ENCODE assay signal across 8 cellular contexts in the genomic region with DNA sequence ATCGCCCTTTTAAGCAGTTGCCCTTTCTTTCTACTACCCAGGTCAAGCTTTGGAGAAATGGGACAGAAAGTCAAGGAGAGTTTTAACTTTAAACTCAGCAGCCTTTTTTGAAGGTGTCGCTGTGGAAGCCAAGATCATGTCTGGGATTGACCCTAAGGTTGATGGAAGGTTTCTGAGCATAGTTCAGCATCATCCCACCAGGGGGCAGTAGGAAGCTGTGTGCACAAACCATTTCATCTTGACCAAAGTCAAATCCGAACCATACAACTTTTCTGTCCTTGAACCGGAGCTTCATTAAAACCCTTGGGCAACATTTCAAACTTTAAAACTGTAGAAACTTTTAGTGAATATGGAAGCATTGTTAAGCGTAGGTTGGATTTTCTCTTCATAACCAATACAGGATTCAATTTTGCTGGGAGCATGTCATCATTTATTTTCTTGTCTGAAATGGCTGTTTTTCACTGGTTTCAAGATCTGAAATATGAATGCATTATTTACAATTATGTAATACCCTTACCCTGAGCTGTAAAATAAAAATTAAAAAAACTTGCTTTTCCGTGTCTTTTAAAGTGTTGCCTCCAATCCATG.
DNase-seq lines count a peak whose midpoint lies in the region; ATAC-seq and TF ChIP-seq lines count a peak whose summit lies in the region.
"Had no signal": no experiment of that assay in that cellular context is flagged by ENCODE, and none has a peak within 500 bp of the region (broad histone marks: within the 10 kb centered on the region; RNA-seq: fewer than 3 reads in every experiment).

No MANE protein-coding gene starts in this region.

- no peaks in the 10 kb centered on the region for H3K9me3 Mint-ChIP-seq in activated CD4-positive, alpha-beta memory T cell treated with anti-CD3 and anti-CD28 coated beads, Interleukin-2, amount 10 ng/mL, durations not matched to agents 7 days and 5 days
- H3K9me3 Mint-ChIP-seq: stimulated activated naive B cell treated with anti-CD40 and anti-IgM and Interleukin-4, amounts not matched to agents 10 μg/mL and 1 μg/mL and 100 μg/mL, for 72 hours had no signal

- no peaks in the 10 kb centered on the region for H3K27me3 Mint-ChIP-seq in activated CD4-positive, alpha-beta memory T cell treated with anti-CD3 and anti-CD28 coated beads, Interleukin-2, amount 10 ng/mL, durations not matched to agents 7 days and 5 days
- H3K27me3 Mint-ChIP-seq: stimulated activated naive B cell treated with anti-CD40 and anti-IgM and Interleukin-4, amounts not matched to agents 10 μg/mL and 1 μg/mL and 100 μg/mL, for 72 hours had no signal

- intact Hi-C loops in Right ventricle myocardium superior (cut with DNase I): loop anchor here (5.0 kb wide), 3 partner anchors 203 to 523 kb away; no protein-coding TSS in a partner anchor
- intact Hi-C loops in sciatic nerve (cut with DNase I): loop anchor here (10.0 kb wide), 1 partner anchor 380 kb away; no protein-coding TSS in a partner anchor

- H3K4me3 Mint-ChIP-seq in activated CD4-positive, alpha-beta memory T cell treated with anti-CD3 and anti-CD28 coated beads, Interleukin-2, amount 10 ng/mL, durations not matched to agents 7 days and 5 days: no peak overlapping the region
- H3K4me3 Mint-ChIP-seq: stimulated activated naive B cell treated with anti-CD40 and anti-IgM and Interleukin-4, amounts not matched to agents 10 μg/mL and 1 μg/mL and 100 μg/mL, for 72 hours had no signal

- H3K36me3 Mint-ChIP-seq in activated CD4-positive, alpha-beta memory T cell treated with anti-CD3 and anti-CD28 coated beads, Interleukin-2, amount 10 ng/mL, durations not matched to agents 7 days and 5 days (ENCODE audit: low read depth): no peaks in the 10 kb centered on the region
- H3K36me3 Mint-ChIP-seq: stimulated activated naive B cell treated with anti-CD40 and anti-IgM and Interleukin-4, amounts not matched to agents 10 μg/mL and 1 μg/mL and 100 μg/mL, for 72 hours had no signal

- DNase-seq in ELF-1 (ENCODE audit: low read depth, low spot score): peak; percentile 71
- DNase-seq in activated CD4-positive, alpha-beta memory T cell treated with anti-CD3 and anti-CD28 coated beads, Interleukin-2, amount 10 ng/mL, durations not matched to agents 7 days and 5 days: peak; percentile 30
- DNase-seq in Right ventricle myocardium superior: peak; percentile 52
- DNase-seq in sciatic nerve (ENCODE audit: low spot score): peak; percentile 82
- no peak for DNase-seq in OCI-M2 (lab: John Stamatoyannopoulos, UW; ENCODE audit: unreplicated experiment)
- DNase-seq: stimulated activated naive B cell treated with anti-CD40 and anti-IgM and Interleukin-4, amounts not matched to agents 10 μg/mL and 1 μg/mL and 100 μg/mL, for 72 hours had no signal

- POLR2A ChIA-PET in activated CD4-positive, alpha-beta memory T cell treated with anti-CD3 and anti-CD28 coated beads, Interleukin-2, amount 10 ng/mL, durations not matched to agents 7 days and 5 days (lab: Charles Lee): no interaction called here

- CTCF ChIA-PET in activated CD4-positive, alpha-beta memory T cell treated with anti-CD3 and anti-CD28 coated beads, Interleukin-2, amount 10 ng/mL, durations not matched to agents 7 days and 5 days (lab: Charles Lee): interaction anchor here (0.9 to 1.5 kb wide), 6 partner anchors 11 to 563 kb away, joined by 3 to 6 read pairs (median 4); no protein-coding TSS in a partner anchor

- H3K27ac Mint-ChIP-seq in activated CD4-positive, alpha-beta memory T cell treated with anti-CD3 and anti-CD28 coated beads, Interleukin-2, amount 10 ng/mL, durations not matched to agents 7 days and 5 days: no peak overlapping the region
- H3K27ac Mint-ChIP-seq: stimulated activated naive B cell treated with anti-CD40 and anti-IgM and Interleukin-4, amounts not matched to agents 10 μg/mL and 1 μg/mL and 100 μg/mL, for 72 hours had no signal

- ATAC-seq in GM19397 (IDR thresholded peaks at IDR 0.05; ENCODE audit: unreplicated experiment) (peak; percentile 66), Right ventricle myocardium superior (ENCODE audit: poor library complexity) (peak; percentile 91), sciatic nerve (peak; percentile 83)

- peak; percentile 86 for TF ChIP-seq CTCF in LNCAP (IDR thresholded peaks at IDR 0.05)

- H3K4me1 Mint-ChIP-seq in activated CD4-positive, alpha-beta memory T cell treated with anti-CD3 and anti-CD28 coated beads, Interleukin-2, amount 10 ng/mL, durations not matched to agents 7 days and 5 days: no peaks in the 10 kb centered on the region
- H3K4me1 Mint-ChIP-seq: stimulated activated naive B cell treated with anti-CD40 and anti-IgM and Interleukin-4, amounts not matched to agents 10 μg/mL and 1 μg/mL and 100 μg/mL, for 72 hours had no signal
